In the genomic region with DNA sequence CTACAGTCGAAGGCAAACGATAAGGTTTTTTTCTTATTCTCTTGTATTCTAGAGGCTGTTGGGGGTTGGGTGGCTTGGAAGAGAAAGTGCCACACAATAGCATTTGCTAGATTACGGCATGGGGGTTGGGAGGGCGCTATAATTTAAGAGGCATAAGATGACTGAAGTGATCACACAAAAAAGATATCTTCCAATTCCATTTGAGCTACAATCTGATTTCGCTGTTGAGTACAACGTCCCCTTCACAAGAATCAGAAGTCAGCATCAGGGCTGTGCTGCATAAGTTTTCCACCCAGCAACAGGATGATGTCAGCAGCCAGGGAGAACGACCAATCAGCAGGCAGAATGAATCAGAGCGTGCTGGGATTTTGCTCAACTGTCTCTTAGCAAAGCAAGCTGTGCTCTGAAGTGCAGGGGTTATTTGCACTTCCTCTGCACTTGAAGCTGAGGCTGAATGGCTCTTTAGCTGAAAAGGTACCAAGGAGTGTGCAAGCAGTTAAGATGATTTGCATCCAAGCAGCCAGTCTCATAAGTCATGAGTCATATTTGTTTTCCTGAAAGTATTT, we compare ENCODE assay signal across 8 cellular contexts. TPM values are rescaled to one million over a fixed set of nuclear protein-coding genes. Genes with fewer than 3 reads are reported as not detected.
A peak's percentile ranks its signal among the peaks of the same experiment; 100 is the strongest.
DNase-seq lines count a peak whose midpoint lies in the region; ATAC-seq and TF ChIP-seq lines count a peak whose summit lies in the region.

No MANE protein-coding gene starts in this region.

- H3K4me1 ChIP-seq in DOHH2 (ENCODE audit: control insufficient read depth, low read length) (peaks cover 72% of the 10 kb centered on the region), GM23338 (ENCODE audit: insufficient read depth) (peaks cover 51% of the 10 kb centered on the region), Loucy (ENCODE audit: insufficient read depth, low read length, poor library complexity, severe bottlenecking) (peaks cover 51% of the 10 kb centered on the region), SJCRH30 (peaks cover 6% of the 10 kb centered on the region; the same call in 1 of the 2 replicates)

- peaks cover 10% of the 10 kb centered on the region for H3K27me3 Mint-ChIP-seq in GM23338 (ENCODE audit: insufficient read depth, low read depth, poor library complexity)

- peak overlapping the region; percentile 94 for H3K27ac Mint-ChIP-seq in GM23338

- H3K27me3 ChIP-seq in DOHH2 (ENCODE audit: control insufficient read depth, low read length) (no peaks in the 10 kb centered on the region), GM23338 (ENCODE audit: insufficient read depth) (no peaks in the 10 kb centered on the region), Loucy (ENCODE audit: insufficient read depth, low read length, poor library complexity, severe bottlenecking) (no peaks in the 10 kb centered on the region), SJCRH30 (no peaks in the 10 kb centered on the region)

- H2AFZ ChIP-seq in GM23338 (peak overlapping the region; percentile 28; the same call in 1 of the 2 replicates), Loucy (ENCODE audit: low read length) (peak overlapping the region; percentile 79)

- H3K9ac ChIP-seq in Loucy (ENCODE audit: low read depth, low read length, poor library complexity, severe bottlenecking): peak overlapping the region; percentile 36

- H3K4me3 ChIP-seq in DOHH2 (ENCODE audit: low read length): peak overlapping the region; percentile 56
- H3K4me3 ChIP-seq in GM23338: peak overlapping the region; percentile 14
- H3K4me3 ChIP-seq in Loucy (ENCODE audit: low read length, poor library complexity, severe bottlenecking): peak overlapping the region; percentile 62
- H3K4me3 ChIP-seq in SJCRH30: peak overlapping the region; percentile 51

- H3F3A ChIP-seq in DOHH2 (ENCODE audit: control insufficient read depth, insufficient read depth) (peaks cover 23% of the 10 kb centered on the region), GM23338 (replicated peaks; ENCODE audit: low read depth) (no peaks in the 10 kb centered on the region; the same call in 1 of the 2 replicates), Loucy (ENCODE audit: low read depth) (no peaks in the 10 kb centered on the region)

- H3K36me3 ChIP-seq in DOHH2 (ENCODE audit: control insufficient read depth, low read length) (peaks cover 4% of the 10 kb centered on the region; the same call in 1 of the 2 replicates), GM23338 (ENCODE audit: insufficient read depth) (no peaks in the 10 kb centered on the region), Loucy (ENCODE audit: insufficient read depth, low read length) (no peaks in the 10 kb centered on the region), SJCRH30 (no peaks in the 10 kb centered on the region)

- no peaks in the 10 kb centered on the region for H3K36me3 Mint-ChIP-seq in GM23338 (ENCODE audit: low read depth)

- DNase-seq in GM23338 (ENCODE audit: low spot score) (peak; percentile 82), SJCRH30 (peak; percentile 67 to 85), globus pallidus (ENCODE audit: low spot score) (peak; percentile 93), occipital lobe (lab: John Stamatoyannopoulos, UW) (peak; percentile 90)
- peak; percentile 73 for DNase-seq in activated naive CD4-positive, alpha-beta T cell treated with anti-CD3 and anti-CD28 coated beads, Interleukin-2, amount 50 U/mL, for 16 hours

- H3K27ac ChIP-seq in DOHH2 (ENCODE audit: low read depth, low read length) (peak overlapping the region; percentile 70), GM23338 (ENCODE audit: low read depth) (peak overlapping the region; percentile 86; the same call in 1 of the 2 replicates), SJCRH30 (peak overlapping the region; percentile 30; the same call in 1 of the 2 replicates), temporal lobe (ENCODE audit: low read depth, low read length) (peak overlapping the region; percentile 76)

- H4K20me1 ChIP-seq in DOHH2 (ENCODE audit: control insufficient read depth, insufficient read depth, low read depth, low read length) (no peaks in the 10 kb centered on the region), GM23338 (replicated peaks; ENCODE audit: insufficient read depth) (no peaks in the 10 kb centered on the region), Loucy (ENCODE audit: insufficient read depth, low read length, poor library complexity, severe bottlenecking) (no peaks in the 10 kb centered on the region)

- peak; percentile 76 for ATAC-seq in GM23338

- no peaks in the 10 kb centered on the region for H3K9me3 ChIP-seq in DOHH2 (ENCODE audit: control insufficient read depth, insufficient read depth, low read length)
- H3K9me3 ChIP-seq in Loucy (ENCODE audit: insufficient read depth, low read depth, low read length): no peaks in the 10 kb centered on the region
- no peaks in the 10 kb centered on the region for H3K9me3 ChIP-seq in SJCRH30 (replicated peaks)

- H3K79me2 ChIP-seq in DOHH2 (ENCODE audit: control insufficient read depth, low read length) (no peaks in the 10 kb centered on the region), GM23338 (replicated peaks; ENCODE audit: insufficient read depth) (no peaks in the 10 kb centered on the region), Loucy (ENCODE audit: insufficient read depth, low read length) (no peaks in the 10 kb centered on the region)

- peak overlapping the region; percentile 52 for H3K4me3 Mint-ChIP-seq in GM23338

- no peaks in the 10 kb centered on the region for H3K9me2 ChIP-seq in DOHH2 (replicated peaks; ENCODE audit: control insufficient read depth, low read length)
- no peaks in the 10 kb centered on the region for H3K9me2 ChIP-seq in GM23338 (ENCODE audit: insufficient read depth)
- no peaks in the 10 kb centered on the region for H3K9me2 ChIP-seq in Loucy (replicated peaks; ENCODE audit: low read depth, low read length)

- peaks cover 58% of the 10 kb centered on the region for H3K4me1 Mint-ChIP-seq in GM23338

- H3K4me2 ChIP-seq in DOHH2 (ENCODE audit: low read length) (peak overlapping the region; percentile 68), GM23338 (peak overlapping the region; percentile 62), Loucy (ENCODE audit: low read depth, low read length, poor library complexity, severe bottlenecking) (peak overlapping the region; percentile 68)

- H3K9me3 Mint-ChIP-seq in GM23338: no peaks in the 10 kb centered on the region

- TF ChIP-seq CTCF in DOHH2 (IDR thresholded peaks at IDR 0.05; ENCODE audit: low read depth, low read length, poor library complexity, severe bottlenecking): no peak
- no peak for TF ChIP-seq CTCF in GM23338 (conservative IDR thresholded peaks at IDR 0.05; ENCODE audit: low read depth in 2 of 2)
- TF ChIP-seq CTCF in Loucy (conservative IDR thresholded peaks at IDR 0.05; ENCODE audit: low read length): no peak

TF ChIP-seq in GM23338, 12 proteins besides CTCF, POLR2A, EP300 and RAD21:
- no peak for TF ChIP-seq EZH2phosphoT487 (IDR thresholded peaks at IDR 0.05; ENCODE audit: unreplicated experiment)
- peak; percentile 75 for TF ChIP-seq CREB1 (CRISPR knock-in tag; IDR thresholded peaks at IDR 0.05; ENCODE audit: low read depth)

RNA-seq across cellular contexts. Expression of gene SESN3, which starts 23.2 kb away (rescaled TPM):
- total RNA-seq in GM23338 (2014; rRNA removed; shearing (Covaris generic)): 30.5 and 32.4 TPM in 2 replicates
- 5.3 and 5.5 TPM in 2 replicates for polyA plus RNA-seq in GM23338 (2016; fragmentation: Nextera tagmentation; extraction: Ambion mirVana)
- 10.5 and 12.2 TPM in 2 replicates for total RNA-seq in SJCRH30 (2014; rRNA removed; shearing (Covaris generic))
- total RNA-seq in occipital lobe (86.1 TPM), temporal lobe (62.7 TPM)

Comparison
In these comparisons a context has a peak if more than half of its experiments do, and no peak if none do; other contexts are left out.
1. Peak in every context shown above with its lines: DNase-seq, ATAC-seq, H3K4me3 ChIP-seq and H3K27ac ChIP-seq.
2. H3K27ac ChIP-seq: peak in every context shown above with its lines; median percentile 86 in GM23338; 76 in temporal lobe; 70 in DOHH2; 30 in SJCRH30.